In genomic region chr2:74975016-74975415, GRCh38 we compare ENCODE assay signal across 17 cellular contexts.
"Had no signal": no experiment of that assay in that cellular context is flagged by ENCODE, and none has a peak within 500 bp of the region (broad histone marks: within the 10 kb centered on the region; RNA-seq: fewer than 3 reads in every experiment).

No MANE protein-coding gene starts in this region.

- H3K4me3 ChIP-seq: left lung, tibial artery, uterus had no signal

- H3K27ac ChIP-seq: left lung, tibial artery, uterus, VCaP had no signal

- H3K9me3 ChIP-seq: left lung, tibial artery, uterus had no signal

- DNase-seq: activated CD4-positive, alpha-beta memory T cell treated with anti-CD3 and anti-CD28 coated beads, Interleukin-2, amount 10 ng/mL, durations not matched to agents 7 days and 5 days; activated effector memory CD4-positive, alpha-beta T cell treated with Interleukin-2 at 50 U/mL for 16 hours; activated naive CD4-positive, alpha-beta T cell treated with anti-CD3 and anti-CD28 coated beads, Interleukin-2, amount 50 U/mL, for 16 hours; activated T-cell treated with anti-CD3 and anti-CD28 coated beads, Interleukin-2, amount 50 U/mL, for 4 hours; dermis blood vessel endothelial cell; effector memory CD8-positive, alpha-beta T cell; left lung; natural killer cell; nucleus accumbens; stimulated activated CD4-positive, alpha-beta T cell treated with anti-CD3 and anti-CD28 coated beads, Interleukin-15, amount 100 ng/mL, for 24 hours; stimulated activated CD4-positive, alpha-beta T cell treated with anti-CD3 and anti-CD28 coated beads, Interleukin-4, amount 100 ng/mL, for 1 hour; stimulated activated naive B cell treated with anti-CD40 and anti-IgM and Interleukin-4, amounts not matched to agents 10 μg/mL and 1 μg/mL and 100 μg/mL, for 72 hours; T1000; tibial artery; uterus had no signal

- H3K4me1 ChIP-seq: left lung, tibial artery, uterus had no signal

- FAIRE-seq: keratinocyte had no signal

- H3K36me3 ChIP-seq: uterus had no signal

- ATAC-seq: activated T-cell treated with anti-CD3 and anti-CD28 coated beads, Interleukin-2, amount 50 U/mL, for 4 hours; effector memory CD8-positive, alpha-beta T cell; left lung; natural killer cell; stimulated activated naive B cell treated with anti-CD40 and anti-IgM and Interleukin-4, amounts not matched to agents 10 μg/mL and 1 μg/mL and 100 μg/mL, for 72 hours had no signal
